Comparison of ENCODE assay signal across 19 cellular contexts in the genomic region with DNA sequence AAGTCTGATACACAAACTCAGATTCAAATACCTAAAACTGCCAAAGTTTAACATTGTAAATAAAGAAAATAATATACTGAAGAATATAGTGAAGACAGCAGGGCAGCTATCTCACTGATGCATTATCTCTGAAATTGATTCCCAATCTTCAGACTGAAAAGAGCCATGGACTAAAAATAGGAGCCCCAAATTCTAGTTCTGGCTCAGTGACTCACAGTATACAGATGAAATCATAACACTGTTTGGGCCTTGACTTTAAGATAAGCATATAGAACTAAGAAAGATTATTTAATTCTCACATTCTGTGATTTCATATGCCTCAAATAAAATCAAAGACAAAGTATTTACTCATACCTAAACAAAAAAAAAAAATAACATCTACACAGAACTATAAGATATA.
"Had no signal": no experiment of that assay in that cellular context is flagged by ENCODE, and none has a peak within 500 bp of the region (broad histone marks: within the 10 kb centered on the region; RNA-seq: fewer than 3 reads in every experiment).

No MANE protein-coding gene starts in this region.

- H2AFZ ChIP-seq: hepatocyte had no signal

- H3K27me3 ChIP-seq: esophagus squamous epithelium, foreskin keratinocyte, hepatocyte, neutrophil, right atrium auricular region, sigmoid colon, suprapubic skin, thyroid gland had no signal

- H3K79me2 ChIP-seq: hepatocyte had no signal

- H3K27ac ChIP-seq: esophagus squamous epithelium, foreskin keratinocyte, hepatocyte, neutrophil, right atrium auricular region, sigmoid colon, suprapubic skin, thyroid gland had no signal

- DNase-seq: effector memory CD8-positive, alpha-beta T cell; esophagus squamous epithelium; foreskin keratinocyte; head of caudate nucleus; left colon; left ventricle myocardium superior; mesendoderm; naive thymus-derived CD8-positive, alpha-beta T cell; posterior cingulate gyrus; sigmoid colon; small intestine; stimulated activated CD4-positive, alpha-beta T cell treated with anti-CD3 and anti-CD28 coated beads, Interleukin-12 subunit alpha, Interleukin-12 subunit beta, amount 100 ng/mL, for 4 hours; stimulated activated naive CD4-positive, alpha-beta T cell treated with Interleukin-2 at 50 U/mL for 16 hours; thyroid gland had no signal

- H3K4me3 ChIP-seq: esophagus squamous epithelium, hepatocyte, lung, right atrium auricular region, sigmoid colon, suprapubic skin, thyroid gland had no signal

- ATAC-seq: effector memory CD8-positive, alpha-beta T cell; foreskin keratinocyte; left colon; left ventricle myocardium superior; naive thymus-derived CD8-positive, alpha-beta T cell had no signal

- H3K4me1 ChIP-seq: esophagus squamous epithelium, foreskin keratinocyte, right atrium auricular region, sigmoid colon, suprapubic skin, thyroid gland had no signal

- H3K4me2 ChIP-seq: hepatocyte had no signal

- H3K9me3 ChIP-seq: esophagus squamous epithelium, neutrophil, right atrium auricular region, sigmoid colon, suprapubic skin, thyroid gland had no signal
